In the genomic region with DNA sequence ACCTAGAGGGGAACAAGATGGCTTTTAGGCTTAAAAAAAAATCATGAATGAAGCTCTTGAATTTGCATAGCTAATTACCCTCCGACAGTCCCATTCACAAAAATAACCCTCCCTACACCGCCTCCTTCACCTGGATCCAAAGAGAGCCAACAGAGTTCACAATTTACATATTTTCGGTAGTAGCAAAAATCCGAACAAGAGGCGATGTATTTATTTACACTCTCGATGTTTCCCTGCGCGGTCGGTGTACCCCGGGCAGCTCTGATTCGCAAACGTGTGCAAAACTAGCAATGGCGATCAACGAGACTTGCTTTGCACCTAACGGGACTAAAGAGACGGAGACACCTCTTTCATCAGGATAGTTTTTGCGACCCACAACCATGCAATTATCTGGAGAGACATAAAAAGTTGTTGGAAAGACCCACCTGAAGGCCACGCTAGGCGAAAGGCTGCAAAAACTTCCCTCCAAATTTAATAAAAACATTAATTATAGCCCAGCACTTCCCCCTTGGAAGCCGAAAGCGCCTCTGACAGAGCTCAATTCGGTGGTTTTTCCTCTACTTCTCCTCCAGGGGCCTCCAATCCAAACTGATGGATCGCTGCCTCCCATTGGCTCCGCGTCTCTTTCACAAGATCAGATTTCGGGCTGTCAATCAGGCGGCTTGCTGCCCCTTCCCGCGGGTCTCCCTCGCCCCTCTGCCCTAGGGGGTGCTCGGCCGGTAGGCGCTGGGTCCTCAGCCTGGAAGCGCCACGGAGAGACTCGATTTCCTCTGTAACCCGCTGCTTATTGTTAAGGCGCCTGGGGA, we compare ENCODE assay signal across 8 cellular contexts. TPM values are rescaled to one million over a fixed set of nuclear protein-coding genes. Genes with fewer than 3 reads are reported as not detected.
DNase-seq lines count a peak whose midpoint lies in the region; ATAC-seq and TF ChIP-seq lines count a peak whose summit lies in the region.

A gene (minus strand): TSS at position 529 of the 806 bp plus-strand sequence. CDS start 614 bp downstream, outside the sequence.

- H4K20me1 ChIP-seq in osteoblast (ENCODE audit: insufficient read depth, low read length), result no peaks in the 10 kb centered on the region

- no peaks in the 10 kb centered on the region for H3K36me3 Mint-ChIP-seq in activated CD8-positive, alpha-beta memory T cell treated with anti-CD3 and anti-CD28 coated beads, Interleukin-2, amount 10 ng/mL, durations not matched to agents 7 days and 5 days
- H3K36me3 Mint-ChIP-seq in stimulated activated memory B cell treated with anti-CD40 and anti-IgM and Interleukin-4, amounts not matched to agents 10 μg/mL and 1 μg/mL and 100 μg/mL, for 72 hours, result no peaks in the 10 kb centered on the region

- peak; percentile 43 for DNase-seq in activated CD8-positive, alpha-beta memory T cell treated with anti-CD3 and anti-CD28 coated beads, Interleukin-2, amount 10 ng/mL, durations not matched to agents 7 days and 5 days
- DNase-seq in activated CD8-positive, alpha-beta memory T cell treated with anti-CD3 and anti-CD28 coated beads, Interleukin-2, amount 50 U/mL, for 4 hours, result no peak
- DNase-seq in NCI-H2171 treated with DMSO at 0.1 percent for 48 hours (lab: John Stamatoyannopoulos, UW) (peak; percentile 90), cardiac septum (ENCODE audit: low spot score) (peak; percentile 80), osteoblast (ENCODE audit: insufficient read length, low spot score, missing footprints) (peak; percentile 79)

- peak; percentile 46 for TF ChIP-seq CTCF in osteoblast (IDR thresholded peaks at IDR 0.05; ENCODE audit: extremely low read depth, low read depth, low read length)

- H3K36me3 ChIP-seq in osteoblast (ENCODE audit: insufficient read depth, low read length), result no peaks in the 10 kb centered on the region

- no peak within 1 kb of the TSS for H3K27ac Mint-ChIP-seq in activated CD8-positive, alpha-beta memory T cell treated with anti-CD3 and anti-CD28 coated beads, Interleukin-2, amount 10 ng/mL, durations not matched to agents 7 days and 5 days
- H3K27ac Mint-ChIP-seq in stimulated activated memory B cell treated with anti-CD40 and anti-IgM and Interleukin-4, amounts not matched to agents 10 μg/mL and 1 μg/mL and 100 μg/mL, for 72 hours, result no peak within 1 kb of the TSS

- no peaks in the 10 kb centered on the region for H3K27me3 ChIP-seq in osteoblast (ENCODE audit: insufficient read depth, low read length)

- H2AFZ ChIP-seq in osteoblast (ENCODE audit: low read length), result peak within 1 kb of the TSS; percentile 96

- intact Hi-C loops in cardiac septum (cut with DNase I), result no loop called here

- ATAC-seq in activated CD8-positive, alpha-beta memory T cell treated with anti-CD3 and anti-CD28 coated beads, Interleukin-2, amount 10 ng/mL, durations not matched to agents 7 days and 5 days, result peak; percentile 22
- ATAC-seq in stimulated activated memory B cell treated with anti-CD40 and anti-IgM and Interleukin-4, amounts not matched to agents 10 μg/mL and 1 μg/mL and 100 μg/mL, for 72 hours, result no peak
- no peak for ATAC-seq in HG02981 (IDR thresholded peaks at IDR 0.05; ENCODE audit: unreplicated experiment)

- H3K9me3 Mint-ChIP-seq in activated CD8-positive, alpha-beta memory T cell treated with anti-CD3 and anti-CD28 coated beads, Interleukin-2, amount 10 ng/mL, durations not matched to agents 7 days and 5 days (ENCODE audit: low read depth), result no peaks in the 10 kb centered on the region
- no peaks in the 10 kb centered on the region for H3K9me3 Mint-ChIP-seq in stimulated activated memory B cell treated with anti-CD40 and anti-IgM and Interleukin-4, amounts not matched to agents 10 μg/mL and 1 μg/mL and 100 μg/mL, for 72 hours

- CTCF ChIA-PET in activated CD8-positive, alpha-beta memory T cell treated with anti-CD3 and anti-CD28 coated beads, Interleukin-2, amount 10 ng/mL, durations not matched to agents 7 days and 5 days (lab: Charles Lee), result interaction anchor here (2.5 kb wide), 1 partner anchor 10 kb away, joined by 7 read pairs; no protein-coding TSS in a partner anchor

- H3K4me3 ChIP-seq in osteoblast (ENCODE audit: insufficient read depth, low read length), result peak within 1 kb of the TSS; percentile 89

- WGBS in adipose tissue, 3 donors, result 1% methylated on average over 38 of the region's 38 CpGs

- no peak within 1 kb of the TSS for H3K4me3 Mint-ChIP-seq in activated CD8-positive, alpha-beta memory T cell treated with anti-CD3 and anti-CD28 coated beads, Interleukin-2, amount 10 ng/mL, durations not matched to agents 7 days and 5 days
- H3K4me3 Mint-ChIP-seq in stimulated activated memory B cell treated with anti-CD40 and anti-IgM and Interleukin-4, amounts not matched to agents 10 μg/mL and 1 μg/mL and 100 μg/mL, for 72 hours, result no peak within 1 kb of the TSS

- no peaks in the 10 kb centered on the region for H3K4me1 Mint-ChIP-seq in activated CD8-positive, alpha-beta memory T cell treated with anti-CD3 and anti-CD28 coated beads, Interleukin-2, amount 10 ng/mL, durations not matched to agents 7 days and 5 days
- H3K4me1 Mint-ChIP-seq in stimulated activated memory B cell treated with anti-CD40 and anti-IgM and Interleukin-4, amounts not matched to agents 10 μg/mL and 1 μg/mL and 100 μg/mL, for 72 hours, result no peaks in the 10 kb centered on the region

- H3K4me2 ChIP-seq in osteoblast (ENCODE audit: insufficient read depth, low read length), result peak within 1 kb of the TSS; percentile 94

- H3K27ac ChIP-seq in adipose tissue (ENCODE audit: low read depth, low read length), result peak within 1 kb of the TSS; percentile 87
- peak within 1 kb of the TSS; percentile 83 for H3K27ac ChIP-seq in osteoblast (ENCODE audit: low read depth, low read length)

- peaks cover 19% of the 10 kb centered on the region for H3K27me3 Mint-ChIP-seq in activated CD8-positive, alpha-beta memory T cell treated with anti-CD3 and anti-CD28 coated beads, Interleukin-2, amount 10 ng/mL, durations not matched to agents 7 days and 5 days
- H3K27me3 Mint-ChIP-seq in stimulated activated memory B cell treated with anti-CD40 and anti-IgM and Interleukin-4, amounts not matched to agents 10 μg/mL and 1 μg/mL and 100 μg/mL, for 72 hours, result no peaks in the 10 kb centered on the region

- H3K4me1 ChIP-seq in osteoblast (ENCODE audit: insufficient read depth, low read length), result peaks cover 9% of the 10 kb centered on the region

- H3K9me3 ChIP-seq in osteoblast (ENCODE audit: low read depth, low read length), result no peaks in the 10 kb centered on the region

- H3K79me2 ChIP-seq in osteoblast (ENCODE audit: insufficient read depth, low read length), result peaks cover 5% of the 10 kb centered on the region

RNA-seq across cellular contexts. Expression of the gene that starts here (rescaled TPM):
- total RNA-seq in activated CD8-positive, alpha-beta memory T cell treated with anti-CD3 and anti-CD28 coated beads, Interleukin-2, amount 10 ng/mL, durations not matched to agents 7 days and 5 days, result 1 to 10 TPM in 1 of 2 experiments, under 1 TPM in 1; 0.61 to 1.9 TPM
- polyA plus RNA-seq in adipose tissue, result 1 to 10 TPM; 1.4 to 2.5 (median 1.7) TPM
- total RNA-seq in cardiac septum (165 TPM), osteoblast (15.9 and 22.4 TPM in 2 replicates)
